Comparison of ENCODE assay signal across 1 cellular context in the genomic region with DNA sequence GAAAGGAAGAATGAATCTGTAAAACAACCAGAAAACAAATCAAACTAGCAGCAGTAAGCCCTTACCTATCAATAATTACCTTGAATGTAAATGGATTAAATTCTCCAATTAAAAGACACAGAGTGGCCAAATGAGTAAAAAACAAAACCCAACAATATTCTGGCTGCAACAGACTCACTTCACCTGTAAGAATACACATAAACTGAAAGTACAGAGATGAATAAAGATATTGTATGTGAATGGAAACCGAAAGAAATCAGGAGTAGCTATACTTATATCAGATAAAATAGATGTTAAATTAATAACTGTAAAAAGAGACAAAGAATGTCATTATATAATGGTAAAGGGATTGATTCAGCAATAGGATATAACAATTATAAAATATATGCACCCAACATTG.
TF ChIP-seq lines count a peak whose summit lies in the region.

No MANE protein-coding gene starts in this region.

TF ChIP-seq in SK-N-SH, 30 proteins besides CTCF, POLR2A, EP300 and RAD21 (continued from another document):
- TF ChIP-seq, protein P1, sequence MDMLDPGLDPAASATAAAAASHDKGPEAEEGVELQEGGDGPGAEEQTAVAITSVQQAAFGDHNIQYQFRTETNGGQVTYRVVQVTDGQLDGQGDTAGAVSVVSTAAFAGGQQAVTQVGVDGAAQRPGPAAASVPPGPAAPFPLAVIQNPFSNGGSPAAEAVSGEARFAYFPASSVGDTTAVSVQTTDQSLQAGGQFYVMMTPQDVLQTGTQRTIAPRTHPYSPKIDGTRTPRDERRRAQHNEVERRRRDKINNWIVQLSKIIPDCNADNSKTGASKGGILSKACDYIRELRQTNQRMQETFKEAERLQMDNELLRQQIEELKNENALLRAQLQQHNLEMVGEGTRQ (IDR thresholded peaks at IDR 0.05; ENCODE audit: borderline replicate concordance, low read depth, low read length) = no peak
- TF ChIP-seq, protein P2, sequence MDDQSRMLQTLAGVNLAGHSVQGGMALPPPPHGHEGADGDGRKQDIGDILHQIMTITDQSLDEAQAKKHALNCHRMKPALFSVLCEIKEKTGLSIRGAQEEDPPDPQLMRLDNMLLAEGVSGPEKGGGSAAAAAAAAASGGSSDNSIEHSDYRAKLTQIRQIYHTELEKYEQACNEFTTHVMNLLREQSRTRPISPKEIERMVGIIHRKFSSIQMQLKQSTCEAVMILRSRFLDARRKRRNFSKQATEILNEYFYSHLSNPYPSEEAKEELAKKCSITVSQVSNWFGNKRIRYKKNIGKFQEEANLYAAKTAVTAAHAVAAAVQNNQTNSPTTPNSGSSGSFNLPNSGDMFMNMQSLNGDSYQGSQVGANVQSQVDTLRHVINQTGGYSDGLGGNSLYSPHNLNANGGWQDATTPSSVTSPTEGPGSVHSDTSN (IDR thresholded peaks at IDR 0.05) = no peak
- no peak for TF ChIP-seq IRF3 (IDR thresholded peaks at IDR 0.05; ENCODE audit: low read depth, low read length)
- no peak for TF ChIP-seq SIN3A (IDR thresholded peaks at IDR 0.05; ENCODE audit: borderline replicate concordance, low read depth, low read length)
- TF ChIP-seq FOXJ3 (CRISPR knock-in tag; IDR thresholded peaks at IDR 0.05) = no peak
- TF ChIP-seq, protein P3, sequence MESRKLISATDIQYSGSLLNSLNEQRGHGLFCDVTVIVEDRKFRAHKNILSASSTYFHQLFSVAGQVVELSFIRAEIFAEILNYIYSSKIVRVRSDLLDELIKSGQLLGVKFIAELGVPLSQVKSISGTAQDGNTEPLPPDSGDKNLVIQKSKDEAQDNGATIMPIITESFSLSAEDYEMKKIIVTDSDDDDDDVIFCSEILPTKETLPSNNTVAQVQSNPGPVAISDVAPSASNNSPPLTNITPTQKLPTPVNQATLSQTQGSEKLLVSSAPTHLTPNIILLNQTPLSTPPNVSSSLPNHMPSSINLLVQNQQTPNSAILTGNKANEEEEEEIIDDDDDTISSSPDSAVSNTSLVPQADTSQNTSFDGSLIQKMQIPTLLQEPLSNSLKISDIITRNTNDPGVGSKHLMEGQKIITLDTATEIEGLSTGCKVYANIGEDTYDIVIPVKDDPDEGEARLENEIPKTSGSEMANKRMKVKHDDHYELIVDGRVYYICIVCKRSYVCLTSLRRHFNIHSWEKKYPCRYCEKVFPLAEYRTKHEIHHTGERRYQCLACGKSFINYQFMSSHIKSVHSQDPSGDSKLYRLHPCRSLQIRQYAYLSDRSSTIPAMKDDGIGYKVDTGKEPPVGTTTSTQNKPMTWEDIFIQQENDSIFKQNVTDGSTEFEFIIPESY (IDR thresholded peaks at IDR 0.05; ENCODE audit: borderline replicate concordance, low read depth) = no peak
- TF ChIP-seq USF1 (IDR thresholded peaks at IDR 0.05; ENCODE audit: borderline replicate concordance, low read depth) = no peak
- TF ChIP-seq TCF12 (IDR thresholded peaks at IDR 0.05) = no peak
